8 cellular contexts compared by ENCODE assay signal in the genomic region with DNA sequence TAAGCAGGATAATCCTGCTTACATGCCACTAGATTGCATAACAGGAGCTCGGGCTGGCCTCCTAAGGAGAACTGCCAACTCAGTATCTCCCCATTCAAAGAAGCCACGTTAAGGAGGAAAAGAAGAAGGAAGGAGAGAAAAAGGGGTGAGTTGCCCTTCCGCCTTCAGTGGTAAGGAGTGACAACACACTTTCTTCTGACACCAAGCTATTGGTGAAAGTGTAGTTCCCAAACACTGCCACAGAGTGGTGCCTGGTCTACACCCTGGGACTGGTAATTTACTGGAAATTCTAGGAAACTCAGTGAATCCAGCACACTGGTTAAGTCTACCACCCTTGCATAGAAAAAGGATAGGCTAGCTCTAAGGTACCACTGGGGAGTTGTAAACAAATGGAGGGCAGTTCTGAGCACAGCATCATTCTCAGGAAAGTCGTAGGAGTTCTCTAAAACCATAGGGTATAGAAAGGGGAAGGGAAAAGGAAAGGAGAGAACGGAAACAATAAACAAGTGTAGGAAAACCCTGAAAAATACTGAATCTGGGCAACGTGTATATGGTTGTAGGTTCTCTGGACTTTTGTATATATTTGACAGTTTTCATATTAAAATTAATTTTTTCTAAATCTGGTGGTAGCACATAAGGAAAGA. TPM values are rescaled to one million over a fixed set of nuclear protein-coding genes. Genes with fewer than 3 reads are reported as not detected.
DNase-seq lines count a peak whose midpoint lies in the region; ATAC-seq and TF ChIP-seq lines count a peak whose summit lies in the region.

No MANE protein-coding gene starts in this region.

- no peaks in the 10 kb centered on the region for H3K36me3 ChIP-seq in HEK293 (ENCODE audit: control insufficient read depth in 2 of 2, insufficient read depth in 1 of 2, low read length in 2 of 2)
- no peaks in the 10 kb centered on the region for H3K36me3 ChIP-seq in body of pancreas (replicated peaks in 1 of 2; ENCODE audit: insufficient read depth in 1 of 2, low read depth in 2 of 2)

- H3K27ac ChIP-seq in HEK293 (ENCODE audit: extremely low read depth, low read depth, low read length) (no peak overlapping the region), body of pancreas (no peak overlapping the region)

- H3K9me3 ChIP-seq in HEK293 (ENCODE audit: control insufficient read depth, insufficient read depth, low read depth, low read length) (no peaks in the 10 kb centered on the region), body of pancreas (no peaks in the 10 kb centered on the region)

- peak; percentile 29 to 72 (median 41) for DNase-seq in NCI-H1417 (lab: John Stamatoyannopoulos, UW)
- no peak for DNase-seq in NCI-H1417 treated with DMSO at 0.1 percent for 48 hours (lab: John Stamatoyannopoulos, UW)
- peak; percentile 77 for DNase-seq in M059J (ENCODE audit: low read depth)
- peak; percentile 65 for DNase-seq in SW480 (ENCODE audit: low spot score)
- DNase-seq in body of pancreas, result peak; percentile 45 to 64 (median 60)
- peak; percentile 62 for DNase-seq in iPS-NIHi11 (ENCODE audit: low spot score)
- peak; percentile 53 for DNase-seq in stimulated activated CD4-positive, alpha-beta T cell treated with anti-CD3 and anti-CD28 coated beads, Interleukin-15, amount 100 ng/mL, for 24 hours

- TF ChIP-seq CTCF in HEK293 (tag by site-specific recombination; IDR thresholded peaks at IDR 0.05) (peak; percentile 49; the same call in 1 of the 2 replicates), body of pancreas (IDR thresholded peaks at IDR 0.05) (peak; percentile 52 to 86 (median 79))

- intact Hi-C loops in body of pancreas (cut with DNase I), result loop anchor here (10.0 kb wide), 1 partner anchor 154 kb away; no protein-coding TSS in a partner anchor

- CTCF ChIA-PET in HEK293 (lab: Yijun Ruan, JAX), result interaction anchor here (0.5 to 9.1 kb wide), 37 partner anchors 8 to 907 kb away, joined by 3 to 110 read pairs (median 4); no protein-coding TSS in a partner anchor

- peak; percentile 83 for ATAC-seq in body of pancreas

- 27 to 34% methylated on average over 6 of the region's 6 CpGs for WGBS in body of pancreas, 2 donors

- H3K27me3 ChIP-seq in body of pancreas, result no peaks in the 10 kb centered on the region

- H3K4me3 ChIP-seq in HEK293 (ENCODE audit: low read depth, low read length) (no peak overlapping the region), body of pancreas (no peak overlapping the region)

- no peak for TF ChIP-seq POLR2A in body of pancreas (IDR thresholded peaks at IDR 0.05)

- H3K4me1 ChIP-seq in HEK293 (ENCODE audit: control insufficient read depth, insufficient read depth, low read length) (no peaks in the 10 kb centered on the region), body of pancreas (peaks cover 6% of the 10 kb centered on the region)

- POLR2A ChIA-PET in HEK293 (lab: Yijun Ruan, JAX), result interaction anchor here (0.5 to 1.0 kb wide), 5 partner anchors 12 to 154 kb away, joined by 3 to 4 read pairs (median 3); no protein-coding TSS in a partner anchor

TF ChIP-seq in HEK293, 187 proteins besides CTCF, POLR2A, EP300 and RAD21 (continues in another document):
- no peak for TF ChIP-seq ZNF560 (tag by site-specific recombination; IDR thresholded peaks at IDR 0.05; ENCODE audit: borderline replicate concordance)
- no peak for TF ChIP-seq ZNF221 (tag by site-specific recombination; IDR thresholded peaks at IDR 0.05; ENCODE audit: borderline replicate concordance)
- TF ChIP-seq, protein P1, sequence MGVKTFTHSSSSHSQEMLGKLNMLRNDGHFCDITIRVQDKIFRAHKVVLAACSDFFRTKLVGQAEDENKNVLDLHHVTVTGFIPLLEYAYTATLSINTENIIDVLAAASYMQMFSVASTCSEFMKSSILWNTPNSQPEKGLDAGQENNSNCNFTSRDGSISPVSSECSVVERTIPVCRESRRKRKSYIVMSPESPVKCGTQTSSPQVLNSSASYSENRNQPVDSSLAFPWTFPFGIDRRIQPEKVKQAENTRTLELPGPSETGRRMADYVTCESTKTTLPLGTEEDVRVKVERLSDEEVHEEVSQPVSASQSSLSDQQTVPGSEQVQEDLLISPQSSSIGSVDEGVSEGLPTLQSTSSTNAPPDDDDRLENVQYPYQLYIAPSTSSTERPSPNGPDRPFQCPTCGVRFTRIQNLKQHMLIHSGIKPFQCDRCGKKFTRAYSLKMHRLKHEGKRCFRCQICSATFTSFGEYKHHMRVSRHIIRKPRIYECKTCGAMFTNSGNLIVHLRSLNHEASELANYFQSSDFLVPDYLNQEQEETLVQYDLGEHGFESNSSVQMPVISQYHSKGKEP (tag by site-specific recombination; IDR thresholded peaks at IDR 0.05), result no peak
- no peak for TF ChIP-seq ZBTB48 (tag by site-specific recombination; IDR thresholded peaks at IDR 0.05)
- TF ChIP-seq ZNF394 (tag by site-specific recombination; IDR thresholded peaks at IDR 0.05; ENCODE audit: borderline replicate concordance), result no peak
- TF ChIP-seq, protein P2, sequence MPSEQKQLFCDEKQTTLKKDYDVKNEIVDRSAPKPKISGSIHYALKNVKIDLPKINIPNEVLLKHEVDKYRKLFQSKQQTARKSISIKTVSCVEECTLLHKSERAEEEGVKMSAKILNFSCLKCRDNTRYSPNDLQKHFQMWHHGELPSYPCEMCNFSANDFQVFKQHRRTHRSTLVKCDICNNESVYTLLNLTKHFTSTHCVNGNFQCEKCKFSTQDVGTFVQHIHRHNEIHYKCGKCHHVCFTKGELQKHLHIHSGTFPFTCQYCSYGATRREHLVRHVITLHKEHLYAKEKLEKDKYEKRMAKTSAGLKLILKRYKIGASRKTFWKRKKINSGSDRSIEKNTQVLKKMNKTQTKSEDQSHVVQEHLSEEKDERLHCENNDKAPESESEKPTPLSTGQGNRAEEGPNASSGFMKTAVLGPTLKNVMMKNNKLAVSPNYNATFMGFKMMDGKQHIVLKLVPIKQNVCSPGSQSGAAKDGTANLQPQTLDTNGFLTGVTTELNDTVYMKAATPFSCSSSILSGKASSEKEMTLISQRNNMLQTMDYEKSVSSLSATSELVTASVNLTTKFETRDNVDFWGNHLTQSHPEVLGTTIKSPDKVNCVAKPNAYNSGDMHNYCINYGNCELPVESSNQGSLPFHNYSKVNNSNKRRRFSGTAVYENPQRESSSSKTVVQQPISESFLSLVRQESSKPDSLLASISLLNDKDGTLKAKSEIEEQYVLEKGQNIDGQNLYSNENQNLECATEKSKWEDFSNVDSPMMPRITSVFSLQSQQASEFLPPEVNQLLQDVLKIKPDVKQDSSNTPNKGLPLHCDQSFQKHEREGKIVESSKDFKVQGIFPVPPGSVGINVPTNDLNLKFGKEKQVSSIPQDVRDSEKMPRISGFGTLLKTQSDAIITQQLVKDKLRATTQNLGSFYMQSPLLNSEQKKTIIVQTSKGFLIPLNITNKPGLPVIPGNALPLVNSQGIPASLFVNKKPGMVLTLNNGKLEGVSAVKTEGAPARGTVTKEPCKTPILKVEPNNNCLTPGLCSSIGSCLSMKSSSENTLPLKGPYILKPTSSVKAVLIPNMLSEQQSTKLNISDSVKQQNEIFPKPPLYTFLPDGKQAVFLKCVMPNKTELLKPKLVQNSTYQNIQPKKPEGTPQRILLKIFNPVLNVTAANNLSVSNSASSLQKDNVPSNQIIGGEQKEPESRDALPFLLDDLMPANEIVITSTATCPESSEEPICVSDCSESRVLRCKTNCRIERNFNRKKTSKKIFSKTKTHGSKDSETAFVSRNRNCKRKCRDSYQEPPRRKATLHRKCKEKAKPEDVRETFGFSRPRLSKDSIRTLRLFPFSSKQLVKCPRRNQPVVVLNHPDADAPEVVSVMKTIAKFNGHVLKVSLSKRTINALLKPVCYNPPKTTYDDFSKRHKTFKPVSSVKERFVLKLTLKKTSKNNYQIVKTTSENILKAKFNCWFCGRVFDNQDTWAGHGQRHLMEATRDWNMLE (tag by site-specific recombination; conservative IDR thresholded peaks at IDR 0.05; ENCODE audit: low read depth), result no peak
- TF ChIP-seq KLF9 (tag by site-specific recombination; IDR thresholded peaks at IDR 0.05; ENCODE audit: low read depth), result no peak
- TF ChIP-seq ZNF350 (tag by site-specific recombination; IDR thresholded peaks at IDR 0.05), result no peak
- TF ChIP-seq KLF16 (tag by site-specific recombination; IDR thresholded peaks at IDR 0.05), result no peak
- no peak for TF ChIP-seq ZNF274 (IDR thresholded peaks at IDR 0.05; ENCODE audit: low read length)
- peak; percentile 28; the same call in 1 of the 2 replicates for TF ChIP-seq ZNF274 (tag by site-specific recombination; IDR thresholded peaks at IDR 0.05; ENCODE audit: borderline replicate concordance)
- TF ChIP-seq, protein P3, sequence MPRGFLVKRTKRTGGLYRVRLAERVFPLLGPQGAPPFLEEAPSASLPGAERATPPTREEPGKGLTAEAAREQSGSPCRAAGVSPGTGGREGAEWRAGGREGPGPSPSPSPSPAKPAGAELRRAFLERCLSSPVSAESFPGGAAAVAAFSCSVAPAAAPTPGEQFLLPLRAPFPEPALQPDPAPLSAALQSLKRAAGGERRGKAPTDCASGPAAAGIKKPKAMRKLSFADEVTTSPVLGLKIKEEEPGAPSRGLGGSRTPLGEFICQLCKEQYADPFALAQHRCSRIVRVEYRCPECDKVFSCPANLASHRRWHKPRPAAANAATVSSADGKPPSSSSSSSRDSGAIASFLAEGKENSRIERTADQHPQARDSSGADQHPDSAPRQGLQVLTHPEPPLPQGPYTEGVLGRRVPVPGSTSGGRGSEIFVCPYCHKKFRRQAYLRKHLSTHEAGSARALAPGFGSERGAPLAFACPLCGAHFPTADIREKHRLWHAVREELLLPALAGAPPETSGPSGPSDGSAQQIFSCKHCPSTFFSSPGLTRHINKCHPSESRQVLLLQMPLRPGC (tag by site-specific recombination; IDR thresholded peaks at IDR 0.05), result no peak
- no peak for TF ChIP-seq IKZF3 (tag by site-specific recombination; IDR thresholded peaks at IDR 0.05)
- no peak for TF ChIP-seq SP3 (tag by site-specific recombination; IDR thresholded peaks at IDR 0.05)
- TF ChIP-seq ZNF654 (tag by site-specific recombination; IDR thresholded peaks at IDR 0.05; ENCODE audit: low read depth), result peak; percentile 73
- no peak for TF ChIP-seq ZNF701 (tag by site-specific recombination; IDR thresholded peaks at IDR 0.05)
- TF ChIP-seq ZNF660 (tag by site-specific recombination; IDR thresholded peaks at IDR 0.05), result 0 out of 2 replicates have a peak, but pooled peaks have one; percentile 22
- peak; percentile 59 for TF ChIP-seq ZNF600 (tag by site-specific recombination; IDR thresholded peaks at IDR 0.05)
- TF ChIP-seq ZNF10 (tag by site-specific recombination; IDR thresholded peaks at IDR 0.05), result no peak
- no peak for TF ChIP-seq SCRT1 (tag by site-specific recombination; IDR thresholded peaks at IDR 0.05; ENCODE audit: borderline replicate concordance)
- no peak for TF ChIP-seq HOXA7 (CRISPR knock-in tag; IDR thresholded peaks at IDR 0.05; ENCODE audit: borderline replicate concordance)
- TF ChIP-seq PRDM1 (tag by site-specific recombination; IDR thresholded peaks at IDR 0.05), result peak; percentile 89

RNA-seq across cellular contexts. Expression of a gene that starts 58.2 kb away (rescaled TPM):
- total RNA-seq in M059J (2014; rRNA removed; shearing (Covaris generic)), result 127 and 143 TPM in 2 replicates
- total RNA-seq in body of pancreas, result 10 to 100 TPM; 15.8 to 27.5 TPM
